In the genomic region with DNA sequence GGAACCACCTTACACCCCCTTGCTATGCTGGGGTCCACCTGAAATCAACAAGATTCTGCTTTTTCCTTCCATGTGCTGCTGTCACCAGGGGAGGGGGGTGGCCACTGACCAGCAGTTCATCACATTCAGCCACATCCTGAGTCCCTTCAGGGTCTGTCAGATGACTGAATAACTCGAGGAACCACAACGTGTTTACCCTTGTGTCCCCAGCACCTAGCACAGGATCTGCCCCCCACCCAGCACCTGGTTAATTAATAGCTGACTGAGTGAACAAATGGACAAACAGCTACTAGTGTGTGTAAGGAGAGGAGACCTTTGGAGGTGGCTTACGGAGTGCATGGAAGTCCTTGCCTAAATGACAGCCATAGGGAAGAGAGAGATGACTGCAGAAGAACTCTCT, we compare ENCODE assay signal across 23 cellular contexts.
"Had no signal": no experiment of that assay in that cellular context is flagged by ENCODE, and none has a peak within 500 bp of the region (broad histone marks: within the 10 kb centered on the region; RNA-seq: fewer than 3 reads in every experiment).

No MANE protein-coding gene starts in this region.

- H3K4me1 Mint-ChIP-seq: naive B cell had no signal

- DNase-seq: dermis blood vessel endothelial cell; effector memory CD4-positive, alpha-beta T cell; esophagus squamous epithelium; foreskin melanocyte; hypothalamus; left lung; mesenchymal stem cell; mucosa of descending colon; naive B cell; nucleus accumbens; ovary; stimulated activated CD4-positive, alpha-beta T cell treated with anti-CD3 and anti-CD28 coated beads, Interleukin-12 subunit alpha, Interleukin-12 subunit beta, amount 100 ng/mL, for 4 hours; stimulated activated CD4-positive, alpha-beta T cell treated with anti-CD3 and anti-CD28 coated beads, Interleukin-1b, Interleukin-23, amount 100 ng/mL, for 48 hours; stimulated activated CD4-positive, alpha-beta T cell treated with anti-CD3 and anti-CD28 coated beads, Interleukin-4, amount 100 ng/mL, for 1 hour; stimulated activated CD8-positive, alpha-beta memory T cell treated with anti-CD3 and anti-CD28 coated beads, Interleukin-4, amount 100 ng/mL, for 48 hours; stimulated activated naive CD4-positive, alpha-beta T cell; upper lobe of left lung had no signal

- H3K9me3 Mint-ChIP-seq: mesothelial cell of epicardium, nephron, neural progenitor cell had no signal

- H3K4me3 Mint-ChIP-seq: mesothelial cell of epicardium, naive B cell, nephron, neural progenitor cell had no signal

- FAIRE-seq: endothelial cell of umbilical vein, keratinocyte, urothelium cell line had no signal

- H3K27ac Mint-ChIP-seq: mesothelial cell of epicardium, naive B cell, neural progenitor cell had no signal

- H3K36me3 Mint-ChIP-seq: mesothelial cell of epicardium, naive B cell, neural progenitor cell had no signal
